ENCODE assay signal across 18 cellular contexts in genomic region chr16:13803974-13804373, GRCh38.
DNase-seq lines count a peak whose midpoint lies in the region; ATAC-seq, FAIRE-seq and TF ChIP-seq lines count a peak whose summit lies in the region.
"Had no signal": no experiment of that assay in that cellular context is flagged by ENCODE, and none has a peak within 500 bp of the region (broad histone marks: within the 10 kb centered on the region; RNA-seq: fewer than 3 reads in every experiment).

No MANE protein-coding gene starts in this region.

- FAIRE-seq in RCC 7860 (lab: Jason Lieb, UNC) (peak; percentile 43), colon (lab: Jason Lieb, UNC) (peak; percentile 76), kidney (lab: Jason Lieb, UNC) (peak; percentile 84)
- FAIRE-seq: GM12878 had no signal

- peaks cover 0 to 3% of the 10 kb centered on the region in 2 donors for H3K4me1 ChIP-seq in kidney (ENCODE audit: control insufficient read depth in 1 of 2, insufficient read depth in 1 of 2, low read depth in 1 of 2, low read length in 2 of 2)
- H3K4me1 ChIP-seq: BLaER1, Caco-2 had no signal

- no peak overlapping the region for H3K4me3 ChIP-seq in kidney (ENCODE audit: low read length in 2 of 2)
- H3K4me3 ChIP-seq: BLaER1, GM12878, GM23338 had no signal

- ATAC-seq in GM19035 (IDR thresholded peaks at IDR 0.05; ENCODE audit: unreplicated experiment) (no peak), left colon (no peak)
- ATAC-seq: CD8-positive, alpha-beta T cell; GM12878; GM23338; HCT116 had no signal

- no peak overlapping the region for H3K9ac ChIP-seq in kidney (ENCODE audit: low read length in 2 of 2)
- H3K9ac ChIP-seq: BLaER1 had no signal

- DNase-seq in RCC 7860 (ENCODE audit: low spot score): no peak
- no peak for DNase-seq in kidney
- DNase-seq in left colon: no peak
- DNase-seq in activated gamma-delta T cell (lab: John Stamatoyannopoulos, UW): no peak
- DNase-seq: Caco-2; CD4-positive, CD25-positive, alpha-beta regulatory T cell; CD8-positive, alpha-beta T cell; DMS153; DND-41; GDM1; H9 had no signal

- no peak for TF ChIP-seq CTCF in kidney (IDR thresholded peaks at IDR 0.05; ENCODE audit: borderline replicate concordance, extremely low read depth, insufficient read depth)

- no peaks in the 10 kb centered on the region for H3K36me3 ChIP-seq in kidney (ENCODE audit: control insufficient read depth in 1 of 2, insufficient read depth in 2 of 2, low read length in 2 of 2)
- H3K36me3 ChIP-seq: BLaER1 had no signal

- intact Hi-C loops in kidney (cut with DNase I): no loop called here
- intact Hi-C loops in left colon (cut with DNase I, micrococcal nuclease): no loop called here

- no peaks in the 10 kb centered on the region for H3K9me3 ChIP-seq in kidney (ENCODE audit: control insufficient read depth in 1 of 2, low read length in 2 of 2)
- H3K9me3 ChIP-seq: BLaER1, Caco-2 had no signal

- no peak overlapping the region for H3K27ac ChIP-seq in kidney (ENCODE audit: low read depth in 2 of 2, low read length in 2 of 2)
- H3K27ac ChIP-seq: BLaER1, C4-2B had no signal
